In the genomic region with DNA sequence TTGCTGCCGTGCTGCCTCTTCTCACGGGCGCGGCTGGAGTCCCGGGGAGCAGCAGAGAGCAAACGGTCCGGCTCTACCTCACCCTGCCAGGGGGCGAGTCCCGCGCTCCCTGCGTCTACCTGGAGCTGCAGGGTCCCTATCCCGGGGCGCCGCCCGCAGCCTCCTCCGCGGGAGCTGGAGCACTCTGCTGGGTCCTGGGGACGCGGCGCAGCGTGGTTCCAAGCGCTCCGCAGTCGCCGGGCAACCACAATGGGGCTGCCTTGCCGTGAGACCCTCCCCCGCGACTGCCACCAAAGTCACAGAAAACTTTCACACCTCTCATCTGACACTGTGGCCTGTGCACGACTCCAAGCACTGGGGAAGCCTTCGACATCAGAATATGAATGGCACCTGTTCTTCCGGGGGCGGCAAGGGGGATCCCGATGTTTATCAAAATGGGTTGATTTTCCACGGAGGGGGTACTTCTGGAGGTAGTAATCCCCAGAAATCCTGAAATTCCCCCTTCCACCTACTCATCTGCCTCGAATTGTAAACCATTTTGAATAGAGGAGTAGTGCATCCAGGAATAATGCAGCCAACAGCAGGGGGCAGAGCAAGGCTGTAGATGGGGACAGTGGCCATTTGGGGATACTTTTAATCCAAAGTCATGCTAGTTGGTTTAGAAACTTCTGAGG, we compare ENCODE assay signal across 8 cellular contexts. TPM values are rescaled to one million over a fixed set of nuclear protein-coding genes. Genes with fewer than 3 reads are reported as not detected.
DNase-seq lines count a peak whose midpoint lies in the region; ATAC-seq and TF ChIP-seq lines count a peak whose summit lies in the region.

A gene (minus strand): TSS at position 186 of the 674 bp plus-strand sequence. CDS start 17,542 bp downstream, outside the sequence.

- DNase-seq in EH (ENCODE audit: low read depth) (peak; percentile 43), HuH-7 (ENCODE audit: low spot score) (peak; percentile 54), SK-N-MC (ENCODE audit: low read depth, low spot score) (no peak), dorsolateral prefrontal cortex (peak in 7 of 10 donors; percentile 14 to 69 (median 54)), right lobe of liver (peak in 1 of 3 donors; percentile 37), mesenteric fat pad (ENCODE audit: low spot score) (no peak)
- DNase-seq in stimulated activated naive CD8-positive, alpha-beta T cell treated with anti-CD3 and anti-CD28 coated beads, Interleukin-15, Interleukin-2, amounts not matched to agents 100 U/mL and 50 U/mL, for 24 hours = peak; percentile 59

- no peak within 1 kb of the TSS for H3K9ac ChIP-seq in SK-N-MC (ENCODE audit: insufficient read length)

- ATAC-seq in GM21526 (IDR thresholded peaks at IDR 0.05; ENCODE audit: low FRiP score, unreplicated experiment) (peak; percentile 28), right lobe of liver (peak; percentile 61 to 89 (median 82))
- peak; percentile 41 for ATAC-seq in stimulated activated naive CD8-positive, alpha-beta T cell treated with anti-CD3 and anti-CD28 coated beads, Interleukin-15, Interleukin-2, amounts not matched to agents 100 U/mL and 50 U/mL, for 24 hours

- H3K27ac ChIP-seq in SK-N-MC (no peak within 1 kb of the TSS), dorsolateral prefrontal cortex (peak within 1 kb of the TSS in 18 of 59 donors; percentile 13 to 57 (median 36)), right lobe of liver (no peak within 1 kb of the TSS)

- no peak for TF ChIP-seq POLR2A in right lobe of liver (IDR thresholded peaks at IDR 0.05)

- H3K36me3 ChIP-seq in SK-N-MC (ENCODE audit: insufficient read depth, low read length) = no peaks in the 10 kb centered on the region
- no peaks in the 10 kb centered on the region for H3K36me3 ChIP-seq in right lobe of liver

- 5% methylated on average over 8 of the region's 35 CpGs for WGBS in right lobe of liver (ENCODE audit: insufficient coverage, low coverage, low lambda C conversion rate, missing lambda C conversion rate)

- peak within 1 kb of the TSS; percentile 17 for H3K4me3 ChIP-seq in SK-N-MC
- H3K4me3 ChIP-seq in dorsolateral prefrontal cortex = peak within 1 kb of the TSS; percentile 29 to 77 (median 59)
- peak within 1 kb of the TSS; percentile 22 to 41 (median 40) for H3K4me3 ChIP-seq in right lobe of liver

- intact Hi-C loops in dorsolateral prefrontal cortex (cut with DNase I) = loop anchor here in 1 of 2 donors (5.0 kb wide), 1 partner anchor 51 kb away; no protein-coding TSS in a partner anchor
- intact Hi-C loops in right lobe of liver (cut with DNase I) = no loop called here

- H3K9me3 ChIP-seq in SK-N-MC (ENCODE audit: low read depth, low read length) (no peaks in the 10 kb centered on the region), right lobe of liver (no peaks in the 10 kb centered on the region)

- TF ChIP-seq CTCF in dorsolateral prefrontal cortex (IDR thresholded peaks at IDR 0.05 in 54 of 56, conservative IDR thresholded peaks at IDR 0.05 in 2 of 56; ENCODE audit: low read depth in 1 of 56, partially characterized antibody in 56 of 56) (peak in 55 of 56 donors; percentile 16 to 70 (median 56)), right lobe of liver (IDR thresholded peaks at IDR 0.05) (peak; percentile 32 to 52 (median 46))

- peaks cover 0 to 15% (median 0%) of the 10 kb centered on the region in 45 donors for H3K27me3 ChIP-seq in dorsolateral prefrontal cortex
- H3K27me3 ChIP-seq in right lobe of liver = no peaks in the 10 kb centered on the region

- H3K4me1 ChIP-seq in right lobe of liver = peaks cover 0 to 8% (median 0%) of the 10 kb centered on the region in 4 donors

RNA-seq across cellular contexts. Expression of the gene that starts here (rescaled TPM):
- total RNA-seq in dorsolateral prefrontal cortex (1 to 10 TPM in 61 of 120 experiments, under 1 TPM in 38, not detected in 21; 0.34 to 4.4 (median 1.1) TPM), right lobe of liver (not detected), mesenteric fat pad (not detected)

Comparison
In these comparisons a context has a peak if more than half of its experiments do, and no peak if none do; other contexts are left out.
1. Peak in ATAC-seq and H3K4me3 ChIP-seq in right lobe of liver; RNA of the gene not detected or under 1 TPM.
2. DNase-seq: peak in EH (single experiment), HuH-7 (single experiment), dorsolateral prefrontal cortex (7 of 10) and stimulated activated naive CD8-positive, alpha-beta T cell treated with anti-CD3 and anti-CD28 coated beads, Interleukin-15, Interleukin-2, amounts not matched to agents 100 U/mL and 50 U/mL, for 24 hours (single experiment); none in SK-N-MC (single experiment) and mesenteric fat pad (single experiment).
3. ATAC-seq: peak in every context shown above with its lines; median percentile 82 in right lobe of liver; 41 in stimulated activated naive CD8-positive, alpha-beta T cell treated with anti-CD3 and anti-CD28 coated beads, Interleukin-15, Interleukin-2, amounts not matched to agents 100 U/mL and 50 U/mL, for 24 hours; 28 in GM21526.
4. Peak in every context shown above with its lines, with median percentiles within 50 percentile points of each other: H3K4me3 ChIP-seq.